Comparison of ENCODE assay signal across 9 cellular contexts in genomic region chr11:74417860-74418508, GRCh38. TPM values are rescaled to one million over a fixed set of nuclear protein-coding genes. Genes with fewer than 3 reads are reported as not detected.
DNase-seq lines count a peak whose midpoint lies in the region; ATAC-seq and TF ChIP-seq lines count a peak whose summit lies in the region.
"Had no signal": no experiment of that assay in that cellular context is flagged by ENCODE, and none has a peak within 500 bp of the region (broad histone marks: within the 10 kb centered on the region; RNA-seq: fewer than 3 reads in every experiment).

No MANE protein-coding gene starts in this region.

- no peak for TF ChIP-seq CTCF in type B pancreatic cell (conservative IDR thresholded peaks at IDR 0.05)

- CTCF ChIA-PET in activated naive CD4-positive, alpha-beta T cell treated with anti-CD3 and anti-CD28 coated beads for 36 hours (lab: Charles Lee), result interaction anchor here (1.0 to 1.4 kb wide), 4 partner anchors 18 to 32 kb away, joined by 3 to 4 read pairs (median 4); no protein-coding TSS in a partner anchor
- CTCF ChIA-PET in activated naive CD4-positive, alpha-beta T cell treated with anti-CD3 and anti-CD28 coated beads, Interleukin-2, amount 10 ng/mL, durations not matched to agents 7 days and 5 days (lab: Charles Lee), result no interaction called here

- peak overlapping the region; percentile 81 for H3K27ac Mint-ChIP-seq in activated naive CD4-positive, alpha-beta T cell treated with anti-CD3 and anti-CD28 coated beads for 36 hours
- H3K27ac Mint-ChIP-seq in activated naive CD4-positive, alpha-beta T cell treated with anti-CD3 and anti-CD28 coated beads, Interleukin-2, amount 10 ng/mL, durations not matched to agents 7 days and 5 days, result no peak overlapping the region
- H3K27ac Mint-ChIP-seq in activated naive CD8-positive, alpha-beta T cell, result peak overlapping the region; percentile 85
- peak overlapping the region; percentile 55 for H3K27ac Mint-ChIP-seq in type B pancreatic cell

- H3K9me3 Mint-ChIP-seq in activated naive CD4-positive, alpha-beta T cell treated with anti-CD3 and anti-CD28 coated beads for 36 hours, result no peaks in the 10 kb centered on the region
- H3K9me3 Mint-ChIP-seq in activated naive CD4-positive, alpha-beta T cell treated with anti-CD3 and anti-CD28 coated beads, Interleukin-2, amount 10 ng/mL, durations not matched to agents 7 days and 5 days, result no peaks in the 10 kb centered on the region
- no peaks in the 10 kb centered on the region for H3K9me3 Mint-ChIP-seq in activated naive CD8-positive, alpha-beta T cell (ENCODE audit: low read depth)
- H3K9me3 Mint-ChIP-seq in type B pancreatic cell, result no peaks in the 10 kb centered on the region

- intact Hi-C loops in activated naive CD4-positive, alpha-beta T cell treated with anti-CD3 and anti-CD28 coated beads for 36 hours (cut with micrococcal nuclease), result loop anchor here (1.0 kb wide), 3 partner anchors 20 to 31 kb away; partner anchors contain the start of gene PGM2L1

- no peak overlapping the region for H3K4me3 Mint-ChIP-seq in activated naive CD4-positive, alpha-beta T cell treated with anti-CD3 and anti-CD28 coated beads for 36 hours
- no peak overlapping the region for H3K4me3 Mint-ChIP-seq in activated naive CD4-positive, alpha-beta T cell treated with anti-CD3 and anti-CD28 coated beads, Interleukin-2, amount 10 ng/mL, durations not matched to agents 7 days and 5 days
- H3K4me3 Mint-ChIP-seq in activated naive CD8-positive, alpha-beta T cell, result peak overlapping the region; percentile 43
- H3K4me3 Mint-ChIP-seq in type B pancreatic cell, result no peak overlapping the region

- ATAC-seq in HG02759 (IDR thresholded peaks at IDR 0.05; ENCODE audit: unreplicated experiment), result no peak

- H3K27me3 Mint-ChIP-seq in activated naive CD4-positive, alpha-beta T cell treated with anti-CD3 and anti-CD28 coated beads for 36 hours (ENCODE audit: low read depth), result no peaks in the 10 kb centered on the region
- peaks cover under 1% of the 10 kb centered on the region for H3K27me3 Mint-ChIP-seq in activated naive CD4-positive, alpha-beta T cell treated with anti-CD3 and anti-CD28 coated beads, Interleukin-2, amount 10 ng/mL, durations not matched to agents 7 days and 5 days
- H3K27me3 Mint-ChIP-seq in activated naive CD8-positive, alpha-beta T cell, result no peaks in the 10 kb centered on the region
- no peaks in the 10 kb centered on the region for H3K27me3 Mint-ChIP-seq in type B pancreatic cell

- H3K36me3 Mint-ChIP-seq in activated naive CD4-positive, alpha-beta T cell treated with anti-CD3 and anti-CD28 coated beads for 36 hours (ENCODE audit: low read depth), result no peaks in the 10 kb centered on the region
- H3K36me3 Mint-ChIP-seq in activated naive CD4-positive, alpha-beta T cell treated with anti-CD3 and anti-CD28 coated beads, Interleukin-2, amount 10 ng/mL, durations not matched to agents 7 days and 5 days, result no peaks in the 10 kb centered on the region
- H3K36me3 Mint-ChIP-seq in activated naive CD8-positive, alpha-beta T cell, result no peaks in the 10 kb centered on the region
- H3K36me3 Mint-ChIP-seq in type B pancreatic cell, result peaks cover 1% of the 10 kb centered on the region

- H3K4me1 Mint-ChIP-seq in activated naive CD4-positive, alpha-beta T cell treated with anti-CD3 and anti-CD28 coated beads for 36 hours (ENCODE audit: low read depth), result peaks cover 30% of the 10 kb centered on the region
- peaks cover 10% of the 10 kb centered on the region for H3K4me1 Mint-ChIP-seq in activated naive CD4-positive, alpha-beta T cell treated with anti-CD3 and anti-CD28 coated beads, Interleukin-2, amount 10 ng/mL, durations not matched to agents 7 days and 5 days
- H3K4me1 Mint-ChIP-seq in activated naive CD8-positive, alpha-beta T cell (ENCODE audit: low read depth), result peaks cover 27% of the 10 kb centered on the region
- H3K4me1 Mint-ChIP-seq in type B pancreatic cell (ENCODE audit: unreplicated experiment), result peaks cover 12% of the 10 kb centered on the region

- DNase-seq in activated naive CD4-positive, alpha-beta T cell treated with anti-CD3 and anti-CD28 coated beads for 36 hours, result peak; percentile 18
- DNase-seq in activated naive CD4-positive, alpha-beta T cell treated with anti-CD3 and anti-CD28 coated beads, Interleukin-2, amount 10 ng/mL, durations not matched to agents 7 days and 5 days, result no peak
- DNase-seq in left kidney (ENCODE audit: low read depth, low spot score) (peak; percentile 41), type B pancreatic cell (ENCODE audit: extremely low spot score, unreplicated experiment) (no peak), amygdala (lab: John Stamatoyannopoulos, UW) (no peak), RPMI8226 (no peak)
- DNase-seq: activated effector memory CD4-positive, alpha-beta T cell treated with anti-CD3 and anti-CD28 coated beads, Interleukin-2, amount 50 U/mL, for 16 hours had no signal

RNA-seq across cellular contexts. Expression of gene PGM2L1, which starts 19.8 kb away (rescaled TPM):
- total RNA-seq in activated naive CD4-positive, alpha-beta T cell treated with anti-CD3 and anti-CD28 coated beads for 36 hours, result 10 to 100 TPM; 11.9 to 13.4 TPM
- total RNA-seq in type B pancreatic cell (ENCODE audit: low replicate concordance), result 5.0 and 10.3 TPM in 2 replicates

RNA-seq across cellular contexts. Expression of gene KCNE3, which starts 49.4 kb away (rescaled TPM):
- total RNA-seq in activated naive CD4-positive, alpha-beta T cell treated with anti-CD3 and anti-CD28 coated beads for 36 hours, result not detected
- 7.3 and 12.5 TPM in 2 replicates for total RNA-seq in type B pancreatic cell (ENCODE audit: low replicate concordance)

Comparison
In these comparisons a context has a peak if more than half of its experiments do, and no peak if none do; other contexts are left out.
1. DNase-seq: peak in activated naive CD4-positive, alpha-beta T cell treated with anti-CD3 and anti-CD28 coated beads for 36 hours (single experiment) and left kidney (single experiment); none in activated naive CD4-positive, alpha-beta T cell treated with anti-CD3 and anti-CD28 coated beads, Interleukin-2, amount 10 ng/mL, durations not matched to agents 7 days and 5 days (single experiment), type B pancreatic cell (single experiment), amygdala (0 of 56) and RPMI8226 (single experiment).